ENCODE assay signal across 8 cellular contexts in the genomic region with DNA sequence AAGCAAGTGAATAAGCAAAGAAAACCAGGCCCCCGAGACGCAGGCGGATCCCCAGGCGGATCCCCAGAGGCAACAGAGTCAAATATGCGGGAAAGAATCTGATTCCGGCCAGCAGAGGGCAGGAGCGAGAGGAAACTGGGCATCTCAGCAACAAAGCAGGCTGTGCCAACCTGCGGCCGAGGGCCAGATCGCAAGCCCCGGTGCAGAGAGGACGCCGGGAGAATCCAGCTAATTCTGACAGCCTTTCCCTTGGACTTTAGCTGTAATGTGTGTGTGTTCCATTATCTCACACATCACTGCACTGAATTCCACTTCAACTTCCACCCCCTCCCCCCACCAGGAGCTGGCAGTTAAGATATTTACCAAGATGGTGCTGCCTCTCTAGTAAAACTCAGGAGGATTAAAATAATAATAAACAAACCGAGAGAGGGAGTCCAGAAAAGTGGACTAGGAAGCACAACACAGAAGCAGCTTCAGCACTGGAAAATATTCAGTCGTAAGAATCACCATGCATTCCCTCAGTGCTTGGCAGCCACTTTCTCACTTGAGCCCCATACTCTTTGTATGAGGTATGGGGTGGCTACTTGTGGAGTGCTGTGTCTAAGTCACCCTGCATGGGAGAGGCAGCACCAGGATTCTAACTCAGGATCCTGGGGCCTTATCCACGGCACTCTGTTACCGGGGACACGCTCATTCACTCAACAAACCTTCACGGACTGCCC.
DNase-seq lines count a peak whose midpoint lies in the region; ATAC-seq and TF ChIP-seq lines count a peak whose summit lies in the region.

No MANE protein-coding gene starts in this region.

- H3K27ac Mint-ChIP-seq in activated B cell treated with CpG ODN at 0.5 μM for 24 hours, result no peak overlapping the region

- H3K4me3 Mint-ChIP-seq in activated B cell treated with CpG ODN at 0.5 μM for 24 hours, result peak overlapping the region; percentile 38

- DNase-seq in C1 segment of cervical spinal cord (lab: John Stamatoyannopoulos, UW) (peak in 13 of 14 donors; percentile 33 to 85 (median 76)), HAP-1 (ENCODE audit: low spot score in 2 of 2) (peak; percentile 55 to 90), NCI-H2227 treated with DMSO at 0.1 percent for 48 hours (lab: John Stamatoyannopoulos, UW) (peak; percentile 54), activated B cell treated with CpG ODN at 0.5 μM for 24 hours (peak; percentile 72), cardiac fibroblast (ENCODE audit: low read depth in 2 of 2) (peak; percentile 83 to 91), kidney epithelial cell (ENCODE audit: low read depth) (peak; percentile 50)
- peak; percentile 68 to 72 for DNase-seq in stimulated activated CD4-positive, alpha-beta T cell treated with anti-CD3 and anti-CD28 coated beads, Interleukin-1b, Interleukin-23, amount 100 ng/mL, for 4 hours (ENCODE audit: low read depth in 2 of 2)

- POLR2A ChIA-PET in activated B cell treated with CpG ODN at 0.5 μM for 24 hours (lab: Charles Lee), result interaction anchor here (0.6 to 2.8 kb wide), 8 partner anchors 13 to 483 kb away, joined by 3 to 14 read pairs (median 3); a partner anchor contains a TSS

- H3K4me1 ChIP-seq in HAP-1, result peaks cover 29% of the 10 kb centered on the region

- ATAC-seq in activated B cell treated with CpG ODN at 0.5 μM for 24 hours (ENCODE audit: low read depth), result peak; percentile 54
- no peak for ATAC-seq in GM19023 (IDR thresholded peaks at IDR 0.05; ENCODE audit: unreplicated experiment)

- intact Hi-C loops in activated B cell treated with CpG ODN at 0.5 μM for 24 hours (cut with micrococcal nuclease), result loop anchor here (1.0 kb wide), 5 partner anchors 84 to 443 kb away; no protein-coding TSS in a partner anchor

- TF ChIP-seq CTCF in activated B cell treated with CpG ODN at 0.5 μM for 24 hours (IDR thresholded peaks at IDR 0.05), result peak; percentile 60
- peak; percentile 80 for TF ChIP-seq CTCF in cardiac fibroblast (IDR thresholded peaks at IDR 0.05; ENCODE audit: low read depth, low read length)
- peak; percentile 91 for TF ChIP-seq CTCF in kidney epithelial cell (IDR thresholded peaks at IDR 0.05; ENCODE audit: insufficient read depth, low read length, poor library complexity, severe bottlenecking)

- no peaks in the 10 kb centered on the region for H3K36me3 ChIP-seq in HAP-1 (replicated peaks)
- no peaks in the 10 kb centered on the region for H3K36me3 ChIP-seq in kidney epithelial cell (ENCODE audit: control insufficient read depth, insufficient read depth, low read length)

- H3K27me3 ChIP-seq in HAP-1 (ENCODE audit: low read depth), result peaks cover 17% of the 10 kb centered on the region
- no peaks in the 10 kb centered on the region for H3K27me3 ChIP-seq in kidney epithelial cell (ENCODE audit: control insufficient read depth, insufficient read depth, low read length)

- CTCF ChIA-PET in activated B cell treated with CpG ODN at 0.5 μM for 24 hours (lab: Charles Lee), result interaction anchor here (0.6 to 14.4 kb wide), 30 partner anchors 7 to 442 kb away, joined by 3 to 250 read pairs (median 5); a partner anchor contains a TSS

- H3K27me3 Mint-ChIP-seq in activated B cell treated with CpG ODN at 0.5 μM for 24 hours, result peaks cover 6% of the 10 kb centered on the region

- peaks cover 69% of the 10 kb centered on the region for H3K4me1 Mint-ChIP-seq in activated B cell treated with CpG ODN at 0.5 μM for 24 hours

- H3K4me3 ChIP-seq in HAP-1 (no peak overlapping the region), cardiac fibroblast (replicated peaks in 1 of 2; ENCODE audit: low read depth in 2 of 2, low read length in 2 of 2) (no peak overlapping the region), kidney epithelial cell (ENCODE audit: low read depth, low read length) (no peak overlapping the region)

- no peaks in the 10 kb centered on the region for H3K9me3 Mint-ChIP-seq in activated B cell treated with CpG ODN at 0.5 μM for 24 hours

- peaks cover 3% of the 10 kb centered on the region; the same call in 1 of the 2 replicates for H3K9me3 ChIP-seq in HAP-1

- in situ Hi-C loops in HAP-1 (cut with MboI; ENCODE audit: low sequenced_read_pairs), result loop anchor here (5.0 kb wide), 1 partner anchor 115 kb away; no protein-coding TSS in a partner anchor

- H3K36me3 Mint-ChIP-seq in activated B cell treated with CpG ODN at 0.5 μM for 24 hours (ENCODE audit: low read depth), result no peaks in the 10 kb centered on the region
